9 cellular contexts compared by ENCODE assay signal in the genomic region with DNA sequence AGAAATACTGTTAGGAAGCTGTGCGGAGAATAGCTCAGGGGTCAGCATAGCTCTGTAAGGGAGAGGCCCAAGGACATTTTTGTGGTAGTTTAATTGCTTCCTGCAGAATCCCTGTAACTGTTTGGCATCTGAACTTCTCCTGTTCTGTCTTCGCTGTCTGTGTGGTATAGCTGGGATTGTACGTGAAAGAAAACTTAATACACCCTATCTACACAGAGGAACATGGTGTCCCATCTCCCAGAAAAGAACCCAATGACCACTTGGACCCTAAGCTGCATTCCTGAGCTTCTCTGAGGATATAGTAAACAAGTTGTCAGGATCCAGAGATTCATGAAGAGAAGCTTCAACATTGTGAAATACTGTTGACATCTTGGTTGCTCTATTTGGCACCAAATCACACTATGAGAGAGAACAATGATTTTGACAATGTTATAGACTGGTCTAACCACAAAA.
A peak's percentile ranks its signal among the peaks of the same experiment; 100 is the strongest.
DNase-seq lines count a peak whose midpoint lies in the region; ATAC-seq and TF ChIP-seq lines count a peak whose summit lies in the region.
"Had no signal": no experiment of that assay in that cellular context is flagged by ENCODE, and none has a peak within 500 bp of the region (broad histone marks: within the 10 kb centered on the region; RNA-seq: fewer than 3 reads in every experiment).

No MANE protein-coding gene starts in this region.

- H3K4me2 ChIP-seq in GM23338, result peak overlapping the region; percentile 51; the same call in 1 of the 2 replicates

- H3K9ac ChIP-seq in endodermal cell (ENCODE audit: extremely low read depth, low read length, poor library complexity, severe bottlenecking), result no peak overlapping the region

- ATAC-seq in GM23338 (no peak), T-cell (replicated peaks in 1 of 4) (no peak), gastroesophageal sphincter (peak; percentile 86)
- no peak for ATAC-seq in activated T-cell treated with anti-CD3 and anti-CD28 coated beads, Interleukin-2, amount 50 U/mL, for 72 hours (replicated peaks in 1 of 2)

- H3K9me3 ChIP-seq in gastroesophageal sphincter (no peaks in the 10 kb centered on the region), testis (no peaks in the 10 kb centered on the region), endodermal cell (ENCODE audit: control insufficient read depth, low read length) (peaks cover 23% of the 10 kb centered on the region)

- H3K79me2 ChIP-seq in GM23338 (replicated peaks; ENCODE audit: insufficient read depth), result no peaks in the 10 kb centered on the region

- H3K4me3 ChIP-seq in GM23338 (no peak overlapping the region), gastroesophageal sphincter (no peak overlapping the region), testis (no peak overlapping the region), endodermal cell (ENCODE audit: low read length) (no peak overlapping the region)

- POLR2A ChIA-PET in T-cell (lab: Charles Lee), result interaction anchor here in 1 of 2 donors (1.3 kb wide), 1 partner anchor 9 kb away, joined by 8 read pairs; no protein-coding TSS in a partner anchor

- no peak overlapping the region for H2AFZ ChIP-seq in GM23338

- H3K9me2 ChIP-seq in GM23338 (ENCODE audit: insufficient read depth), result no peaks in the 10 kb centered on the region

- H4K20me1 ChIP-seq in GM23338 (replicated peaks; ENCODE audit: insufficient read depth), result no peaks in the 10 kb centered on the region

- no peak for TF ChIP-seq EP300 in gastroesophageal sphincter (IDR thresholded peaks at IDR 0.05)

- intact Hi-C loops in testis (cut with DNase I; ENCODE audit: low total_unique reads), result no loop called here

- H3K4me1 Mint-ChIP-seq in GM23338 (peaks cover 46% of the 10 kb centered on the region), T-cell (peaks cover 51 to 68% (median 65%) of the 10 kb centered on the region in 3 donors), endodermal cell (peaks cover 27% of the 10 kb centered on the region)
- peaks cover 60% of the 10 kb centered on the region for H3K4me1 Mint-ChIP-seq in activated T-cell treated with anti-CD3 and anti-CD28 coated beads, Interleukin-2, amount 50 U/mL, for 72 hours (ENCODE audit: low read depth)

- H3K36me3 Mint-ChIP-seq in GM23338 (ENCODE audit: low read depth), result peaks cover 15% of the 10 kb centered on the region
- peaks cover 3% of the 10 kb centered on the region for H3K36me3 Mint-ChIP-seq in T-cell
- peaks cover 5 to 7% of the 10 kb centered on the region in 2 donors for H3K36me3 Mint-ChIP-seq in activated T-cell treated with anti-CD3 and anti-CD28 coated beads, Interleukin-2, amount 50 U/mL, for 72 hours (ENCODE audit: insufficient read depth in 2 of 2)
- H3K36me3 Mint-ChIP-seq in endodermal cell (ENCODE audit: low read depth), result peaks cover 5% of the 10 kb centered on the region

- no peak for TF ChIP-seq CTCF in GM23338 (conservative IDR thresholded peaks at IDR 0.05; ENCODE audit: low read depth in 2 of 2)
- no peak for TF ChIP-seq CTCF in gastroesophageal sphincter (IDR thresholded peaks at IDR 0.05)
- TF ChIP-seq CTCF in testis (IDR thresholded peaks at IDR 0.05), result no peak
- no peak for TF ChIP-seq CTCF in endodermal cell (conservative IDR thresholded peaks at IDR 0.05)

- H3K36me3 ChIP-seq in GM23338 (ENCODE audit: insufficient read depth) (peaks cover 11% of the 10 kb centered on the region; the same call in 1 of the 2 replicates), gastroesophageal sphincter (no peaks in the 10 kb centered on the region), testis (ENCODE audit: low read depth, missing control alignments) (no peaks in the 10 kb centered on the region), endodermal cell (ENCODE audit: control insufficient read depth, insufficient read depth, low read length) (no peaks in the 10 kb centered on the region)

- TF ChIP-seq POLR2A in gastroesophageal sphincter (IDR thresholded peaks at IDR 0.05), result no peak
- no peak for TF ChIP-seq POLR2A in testis (IDR thresholded peaks at IDR 0.05)

- H3K27me3 ChIP-seq in GM23338 (ENCODE audit: insufficient read depth) (no peaks in the 10 kb centered on the region), gastroesophageal sphincter (no peaks in the 10 kb centered on the region), testis (no peaks in the 10 kb centered on the region), endodermal cell (ENCODE audit: control insufficient read depth, insufficient read depth, low read length, poor library complexity, severe bottlenecking) (no peaks in the 10 kb centered on the region)

- DNase-seq in GM23338 (ENCODE audit: low spot score), result no peak
- DNase-seq in T-cell, result no peak
- DNase-seq in testis, result peak; percentile 67
- no peak for DNase-seq in activated T-cell treated with anti-CD3 and anti-CD28 coated beads, Interleukin-2, amount 50 U/mL, for 72 hours
- DNase-seq in NCI-H2029 (lab: John Stamatoyannopoulos, UW), result no peak
- DNase-seq in endodermal cell, result no peak
- DNase-seq: activated gamma-delta T cell had no signal

- 70 to 80% methylated on average over 1 to 3 of the region's 3 CpGs for WGBS in gastroesophageal sphincter (ENCODE audit: low coverage in 1 of 2), 2 donors
- WGBS in testis, 2 donors, result 52 to 60% methylated on average over 3 of the region's 3 CpGs
- 86 to 94% methylated on average over 1 of the region's 3 CpGs for WGBS in endodermal cell (ENCODE audit: insufficient coverage in 1 of 2, insufficient read length in 1 of 2), 2 experiments

- no peaks in the 10 kb centered on the region for H3F3A ChIP-seq in GM23338 (replicated peaks; ENCODE audit: low read depth)

- H3K27ac Mint-ChIP-seq in GM23338 (no peak overlapping the region), T-cell (peak overlapping the region; percentile 36 to 60), endodermal cell (no peak overlapping the region)
- H3K27ac Mint-ChIP-seq in activated T-cell treated with anti-CD3 and anti-CD28 coated beads, Interleukin-2, amount 50 U/mL, for 72 hours, result no peak overlapping the region
- H3K27ac Mint-ChIP-seq: T-helper 1 cell treated with Interleukin-12 subunit alpha and Interleukin-12 subunit beta and Interleukin-4 antibody, amounts not matched to agents 30 μg/mL and 1 μg/mL, for 36 hours had no signal

- no peak overlapping the region for H3K27ac ChIP-seq in GM23338 (ENCODE audit: low read depth)
- H3K27ac ChIP-seq in gastroesophageal sphincter, result peak overlapping the region; percentile 35 to 63 (median 52)
- H3K27ac ChIP-seq in testis, result peak overlapping the region in 1 of 2 donors; percentile 68
- no peak overlapping the region for H3K27ac ChIP-seq in endodermal cell (ENCODE audit: low read depth, low read length)

- CTCF ChIA-PET in T-cell (lab: Charles Lee), result interaction anchor here in 1 of 2 donors (0.5 kb wide), 1 partner anchor 1153 kb away, joined by 3 read pairs; no protein-coding TSS in a partner anchor

- H3K9me3 Mint-ChIP-seq in GM23338 (peaks cover 17% of the 10 kb centered on the region), T-cell (peaks cover 0 to 5% (median 0%) of the 10 kb centered on the region in 3 donors), endodermal cell (peaks cover 21% of the 10 kb centered on the region)
- peaks cover 2 to 5% of the 10 kb centered on the region in 2 donors for H3K9me3 Mint-ChIP-seq in activated T-cell treated with anti-CD3 and anti-CD28 coated beads, Interleukin-2, amount 50 U/mL, for 72 hours

- H3K4me3 Mint-ChIP-seq in GM23338 (no peak overlapping the region), T-cell (no peak overlapping the region), endodermal cell (no peak overlapping the region)
- H3K4me3 Mint-ChIP-seq in activated T-cell treated with anti-CD3 and anti-CD28 coated beads, Interleukin-2, amount 50 U/mL, for 72 hours, result no peak overlapping the region
- H3K4me3 Mint-ChIP-seq: T-helper 1 cell treated with Interleukin-12 subunit alpha and Interleukin-12 subunit beta and Interleukin-4 antibody, amounts not matched to agents 30 μg/mL and 1 μg/mL, for 36 hours had no signal

- H3K4me1 ChIP-seq in GM23338 (ENCODE audit: insufficient read depth), result peaks cover 40% of the 10 kb centered on the region
- peaks cover 12 to 40% (median 17%) of the 10 kb centered on the region in 3 donors for H3K4me1 ChIP-seq in gastroesophageal sphincter
- peaks cover 19% of the 10 kb centered on the region for H3K4me1 ChIP-seq in testis
- peaks cover 10% of the 10 kb centered on the region for H3K4me1 ChIP-seq in endodermal cell (ENCODE audit: control insufficient read depth, insufficient read depth, low read length)

- H3K27me3 Mint-ChIP-seq in GM23338 (ENCODE audit: insufficient read depth, low read depth, poor library complexity) (peaks cover 2% of the 10 kb centered on the region), T-cell (no peaks in the 10 kb centered on the region), endodermal cell (ENCODE audit: insufficient read depth) (no peaks in the 10 kb centered on the region)
- H3K27me3 Mint-ChIP-seq in activated T-cell treated with anti-CD3 and anti-CD28 coated beads, Interleukin-2, amount 50 U/mL, for 72 hours (ENCODE audit: low read depth), result no peaks in the 10 kb centered on the region

TF ChIP-seq in GM23338, 12 proteins besides CTCF, POLR2A, EP300 and RAD21:
- TF ChIP-seq STAT1 (IDR thresholded peaks at IDR 0.05; ENCODE audit: unreplicated experiment), result no peak

Comparison
In these comparisons a context has a peak if more than half of its experiments do, and no peak if none do; other contexts are left out.
1. H3K27ac ChIP-seq: peak in gastroesophageal sphincter (4 of 4); none in GM23338 (single experiment) and endodermal cell (single experiment).
2. H3K27ac Mint-ChIP-seq: peak in T-cell (2 of 2); none in GM23338 (single experiment), activated T-cell treated with anti-CD3 and anti-CD28 coated beads, Interleukin-2, amount 50 U/mL, for 72 hours (single experiment) and endodermal cell (single experiment).